ENCODE assay signal across 16 cellular contexts in genomic region chr13:76677047-76677446, GRCh38.
A peak's percentile ranks its signal among the peaks of the same experiment; 100 is the strongest.
DNase-seq lines count a peak whose midpoint lies in the region; ATAC-seq and TF ChIP-seq lines count a peak whose summit lies in the region.
"Had no signal": no experiment of that assay in that cellular context is flagged by ENCODE, and none has a peak within 500 bp of the region (broad histone marks: within the 10 kb centered on the region; RNA-seq: fewer than 3 reads in every experiment).

No MANE protein-coding gene starts in this region.

- no peaks in the 10 kb centered on the region for H3K9me3 Mint-ChIP-seq in activated naive CD8-positive, alpha-beta T cell treated with anti-CD3 and anti-CD28 coated beads, Interleukin-2, amount 50 U/mL, for 24 hours
- no peaks in the 10 kb centered on the region for H3K9me3 Mint-ChIP-seq in activated CD8-positive, alpha-beta memory T cell treated with anti-CD3 and anti-CD28 coated beads, Interleukin-2, amount 10 ng/mL, durations not matched to agents 7 days and 5 days (ENCODE audit: low read depth)
- H3K9me3 Mint-ChIP-seq: stimulated activated naive CD8-positive, alpha-beta T cell treated with anti-CD3 and anti-CD28 coated beads, Interleukin-15, Interleukin-2, amounts not matched to agents 100 ng/mL and 50 ng/mL, for 24 hours had no signal

- H3K4me3 ChIP-seq in brain microvascular endothelial cell (ENCODE audit: low read depth, low read length), result no peak overlapping the region
- H3K4me3 ChIP-seq in skeletal muscle cell (ENCODE audit: low read depth, low read length), result no peak overlapping the region
- no peak overlapping the region for H3K4me3 ChIP-seq in Peyer's patch

- H3K36me3 Mint-ChIP-seq in activated naive CD8-positive, alpha-beta T cell treated with anti-CD3 and anti-CD28 coated beads, Interleukin-2, amount 50 U/mL, for 24 hours (ENCODE audit: low read depth), result no peaks in the 10 kb centered on the region
- H3K36me3 Mint-ChIP-seq in activated CD8-positive, alpha-beta memory T cell treated with anti-CD3 and anti-CD28 coated beads, Interleukin-2, amount 10 ng/mL, durations not matched to agents 7 days and 5 days, result no peaks in the 10 kb centered on the region

- no peak overlapping the region for H3K27ac Mint-ChIP-seq in activated naive CD8-positive, alpha-beta T cell treated with anti-CD3 and anti-CD28 coated beads, Interleukin-2, amount 50 U/mL, for 24 hours
- H3K27ac Mint-ChIP-seq in activated CD8-positive, alpha-beta memory T cell treated with anti-CD3 and anti-CD28 coated beads, Interleukin-2, amount 10 ng/mL, durations not matched to agents 7 days and 5 days, result no peak overlapping the region
- H3K27ac Mint-ChIP-seq: progenitor cell of endocrine pancreas; stimulated activated naive CD8-positive, alpha-beta T cell treated with anti-CD3 and anti-CD28 coated beads, Interleukin-15, Interleukin-2, amounts not matched to agents 100 ng/mL and 50 ng/mL, for 24 hours had no signal

- no peaks in the 10 kb centered on the region for H3K4me1 Mint-ChIP-seq in activated naive CD8-positive, alpha-beta T cell treated with anti-CD3 and anti-CD28 coated beads, Interleukin-2, amount 50 U/mL, for 24 hours
- no peaks in the 10 kb centered on the region for H3K4me1 Mint-ChIP-seq in activated CD8-positive, alpha-beta memory T cell treated with anti-CD3 and anti-CD28 coated beads, Interleukin-2, amount 10 ng/mL, durations not matched to agents 7 days and 5 days

- TF ChIP-seq CTCF in brain microvascular endothelial cell (IDR thresholded peaks at IDR 0.05; ENCODE audit: low read depth, low read length, missing control alignments) (no peak), Peyer's patch (IDR thresholded peaks at IDR 0.05) (no peak)

- peak; percentile 93 to 96 for ATAC-seq in left cardiac atrium
- ATAC-seq in HG02981 (IDR thresholded peaks at IDR 0.05; ENCODE audit: unreplicated experiment), result no peak
- no peak for ATAC-seq in activated naive CD8-positive, alpha-beta T cell treated with anti-CD3 and anti-CD28 coated beads, Interleukin-2, amount 50 U/mL, for 24 hours
- no peak for ATAC-seq in activated CD8-positive, alpha-beta memory T cell treated with anti-CD3 and anti-CD28 coated beads, Interleukin-2, amount 10 ng/mL, durations not matched to agents 7 days and 5 days

- H3K4me1 ChIP-seq in Peyer's patch, result no peaks in the 10 kb centered on the region

- no peaks in the 10 kb centered on the region for H3K27me3 ChIP-seq in brain microvascular endothelial cell (replicated peaks)
- no peaks in the 10 kb centered on the region for H3K27me3 ChIP-seq in Peyer's patch

- H3K27ac ChIP-seq in brain microvascular endothelial cell (no peak overlapping the region), Peyer's patch (no peak overlapping the region)
- H3K27ac ChIP-seq: C4-2B had no signal

- no peaks in the 10 kb centered on the region for H3K9me3 ChIP-seq in Peyer's patch

- TF ChIP-seq POLR2A in Peyer's patch (IDR thresholded peaks at IDR 0.05), result no peak

- CTCF ChIA-PET in activated CD8-positive, alpha-beta memory T cell treated with anti-CD3 and anti-CD28 coated beads, Interleukin-2, amount 10 ng/mL, durations not matched to agents 7 days and 5 days (lab: Charles Lee), result no interaction called here

- intact Hi-C loops in left cardiac atrium (cut with DNase I), result no loop called here

- H3K27me3 Mint-ChIP-seq in activated naive CD8-positive, alpha-beta T cell treated with anti-CD3 and anti-CD28 coated beads, Interleukin-2, amount 50 U/mL, for 24 hours, result peaks cover 3% of the 10 kb centered on the region
- H3K27me3 Mint-ChIP-seq in activated CD8-positive, alpha-beta memory T cell treated with anti-CD3 and anti-CD28 coated beads, Interleukin-2, amount 10 ng/mL, durations not matched to agents 7 days and 5 days, result peaks cover 9% of the 10 kb centered on the region
- H3K27me3 Mint-ChIP-seq: stimulated activated naive CD8-positive, alpha-beta T cell treated with anti-CD3 and anti-CD28 coated beads, Interleukin-15, Interleukin-2, amounts not matched to agents 100 ng/mL and 50 ng/mL, for 24 hours had no signal

- in situ Hi-C loops in brain microvascular endothelial cell (cut with HindIII; ENCODE audit: low pct_ligation_motif_present, low sequenced_read_pairs), result no loop called here

- DNase-seq in LHCN-M2 (ENCODE audit: low read depth) (peak; percentile 88), brain microvascular endothelial cell (peak; percentile 82), left cardiac atrium (peak; percentile 60), skeletal muscle cell (ENCODE audit: low read depth) (peak; percentile 72), Peyer's patch (no peak)
- DNase-seq in activated naive CD8-positive, alpha-beta T cell treated with anti-CD3 and anti-CD28 coated beads, Interleukin-2, amount 50 U/mL, for 24 hours, result no peak
- DNase-seq in activated CD8-positive, alpha-beta memory T cell treated with anti-CD3 and anti-CD28 coated beads, Interleukin-2, amount 10 ng/mL, durations not matched to agents 7 days and 5 days, result no peak
- DNase-seq: effector CD8-positive, alpha-beta T cell; EL; H7; NCI-H446 treated with DMSO at 0.1 percent for 48 hours; stimulated activated CD4-positive, alpha-beta T cell treated with anti-CD3 and anti-CD28 coated beads, Interleukin-4, amount 100 ng/mL, for 4 hours had no signal

- no peak overlapping the region for H3K4me3 Mint-ChIP-seq in activated naive CD8-positive, alpha-beta T cell treated with anti-CD3 and anti-CD28 coated beads, Interleukin-2, amount 50 U/mL, for 24 hours
- H3K4me3 Mint-ChIP-seq in activated CD8-positive, alpha-beta memory T cell treated with anti-CD3 and anti-CD28 coated beads, Interleukin-2, amount 10 ng/mL, durations not matched to agents 7 days and 5 days, result no peak overlapping the region
- H3K4me3 Mint-ChIP-seq: stimulated activated naive CD8-positive, alpha-beta T cell treated with anti-CD3 and anti-CD28 coated beads, Interleukin-15, Interleukin-2, amounts not matched to agents 100 ng/mL and 50 ng/mL, for 24 hours had no signal

- H3K36me3 ChIP-seq in brain microvascular endothelial cell (replicated peaks) (no peaks in the 10 kb centered on the region), Peyer's patch (no peaks in the 10 kb centered on the region)

Comparison
In these comparisons a context has a peak if more than half of its experiments do, and no peak if none do; other contexts are left out.
1. DNase-seq: peak in LHCN-M2 (single experiment), brain microvascular endothelial cell (single experiment), left cardiac atrium (single experiment) and skeletal muscle cell (single experiment); none in activated naive CD8-positive, alpha-beta T cell treated with anti-CD3 and anti-CD28 coated beads, Interleukin-2, amount 50 U/mL, for 24 hours (single experiment), Peyer's patch (0 of 3) and activated CD8-positive, alpha-beta memory T cell treated with anti-CD3 and anti-CD28 coated beads, Interleukin-2, amount 10 ng/mL, durations not matched to agents 7 days and 5 days (single experiment).
2. ATAC-seq: peak in left cardiac atrium (2 of 2); none in HG02981 (single experiment), activated naive CD8-positive, alpha-beta T cell treated with anti-CD3 and anti-CD28 coated beads, Interleukin-2, amount 50 U/mL, for 24 hours (single experiment) and activated CD8-positive, alpha-beta memory T cell treated with anti-CD3 and anti-CD28 coated beads, Interleukin-2, amount 10 ng/mL, durations not matched to agents 7 days and 5 days (single experiment).